In the genomic region with DNA sequence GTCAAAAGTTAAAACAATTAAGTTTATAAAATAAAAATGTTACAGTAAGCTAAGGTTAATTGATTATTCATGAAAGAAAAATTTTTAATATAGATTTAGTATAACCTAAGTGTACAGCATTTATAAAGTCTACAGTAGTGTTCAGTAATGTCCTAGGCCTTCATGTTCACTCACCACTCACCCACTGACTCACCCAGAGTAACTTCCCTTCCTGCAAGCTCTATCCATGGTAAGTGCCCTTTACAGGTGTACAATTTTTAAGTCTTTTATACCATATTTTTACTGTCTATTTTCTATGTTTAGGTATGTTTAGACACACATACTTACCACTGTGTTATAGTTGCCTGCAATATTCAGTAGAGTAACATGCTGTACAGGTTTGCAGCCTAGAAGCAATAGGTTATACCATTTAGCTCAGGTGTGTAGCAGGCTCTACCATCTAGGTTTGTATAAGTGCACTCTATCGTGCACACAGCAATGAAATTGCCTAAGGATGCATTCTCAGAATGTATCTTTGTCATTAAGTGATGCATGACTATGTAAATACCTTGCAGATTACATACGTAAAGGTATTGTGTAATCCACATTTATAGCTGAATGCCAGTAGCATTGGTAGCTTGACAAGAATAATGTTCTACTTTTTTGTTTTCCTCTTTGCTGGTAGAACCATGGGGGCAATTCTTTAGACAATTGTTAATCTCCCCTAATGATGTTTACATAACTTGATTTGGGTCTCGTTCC, we compare ENCODE assay signal across 1 cellular context.
TF ChIP-seq lines count a peak whose summit lies in the region.

No MANE protein-coding gene starts in this region.

TF ChIP-seq in HepG2, 621 proteins besides CTCF, POLR2A, EP300 and RAD21:
- peak; percentile 57 for TF ChIP-seq CEBPB (IDR thresholded peaks at IDR 0.05; ENCODE audit: borderline replicate concordance, low read depth, low read length)
- no peak for TF ChIP-seq SIX1 (CRISPR knock-in tag; IDR thresholded peaks at IDR 0.05; ENCODE audit: borderline replicate concordance)
